ENCODE assay signal across 8 cellular contexts in the genomic region with DNA sequence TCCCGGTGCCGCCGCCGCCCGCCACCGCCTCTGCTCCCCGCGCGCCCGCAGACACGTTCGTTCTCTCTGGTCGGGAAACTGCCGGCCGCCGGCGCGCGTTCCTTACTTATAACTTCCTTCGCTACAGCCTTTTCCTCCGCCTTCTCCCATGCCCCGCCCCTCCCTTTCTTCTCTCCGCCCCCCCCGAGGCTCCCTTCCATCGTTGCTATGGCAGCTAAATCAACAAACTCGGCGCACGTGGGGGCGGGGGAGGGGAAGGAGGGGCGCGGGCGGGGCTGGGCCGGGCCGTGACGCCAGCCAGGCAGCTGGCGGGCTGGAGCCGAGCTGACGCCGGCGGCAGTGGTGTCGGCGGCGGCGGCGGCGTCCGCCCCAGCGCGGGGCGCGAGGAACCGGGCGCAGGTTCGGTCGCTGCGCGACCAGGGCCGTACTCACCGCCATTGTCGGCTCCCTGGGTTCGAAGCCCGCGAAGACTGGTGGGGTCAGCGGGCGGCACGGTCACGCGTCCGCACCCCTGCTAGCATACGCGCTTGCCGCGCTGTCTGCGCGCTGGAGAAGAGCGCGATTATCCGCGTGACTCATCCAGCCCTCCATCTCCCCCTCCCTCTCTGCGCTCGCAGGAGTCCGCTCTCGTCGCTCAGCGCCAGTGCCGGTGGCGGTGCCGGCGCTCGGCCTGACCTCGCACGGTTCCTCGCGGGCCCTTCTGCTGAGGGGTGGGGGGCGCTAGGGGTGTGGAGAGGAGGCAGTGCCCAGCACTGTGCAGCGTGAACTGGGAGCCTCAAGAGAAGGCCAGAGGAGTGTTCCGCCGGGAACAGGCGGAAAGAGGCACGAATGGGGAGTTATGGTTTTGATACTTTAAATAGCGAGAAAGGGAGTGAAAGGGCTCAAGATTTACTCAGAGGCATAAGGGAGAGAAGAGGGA. TPM values are rescaled to one million over a fixed set of nuclear protein-coding genes. Genes with fewer than 3 reads are reported as not detected.
DNase-seq lines count a peak whose midpoint lies in the region; ATAC-seq and TF ChIP-seq lines count a peak whose summit lies in the region.

A gene (minus strand): TSS at position 83 of the 919 bp plus-strand sequence. CDS start 597 bp downstream, outside the sequence.

- DNase-seq in GM03348 (ENCODE audit: low spot score) (peak; percentile 98), NCI-H128 (lab: John Stamatoyannopoulos, UW; ENCODE audit: unreplicated experiment) (peak; percentile 54), T-cell (peak in 30 of 34 experiments; percentile 7 to 47 (median 24)), astrocyte of the spinal cord (ENCODE audit: low read depth, low spot score) (peak; percentile 96), hepatic stellate cell (ENCODE audit: low spot score) (peak; percentile 94), psoas muscle (peak; percentile 90 to 94), uterus (peak; percentile 92 to 96)

- intact Hi-C loops in psoas muscle (cut with DNase I) (loop anchor here (2.0 to 10.0 kb wide), 9 partner anchors 147 to 1272 kb away; no protein-coding TSS in a partner anchor), uterus (cut with DNase I; ENCODE audit: low total_unique reads) (loop anchor here (10.0 kb wide), 1 partner anchor 245 kb away; no protein-coding TSS in a partner anchor)

- TF ChIP-seq POLR2A in uterus (IDR thresholded peaks at IDR 0.05) = peak; percentile 46 to 98

- no peaks in the 10 kb centered on the region for H3K36me3 Mint-ChIP-seq in T-cell

- H3K27me3 ChIP-seq in psoas muscle (ENCODE audit: insufficient read depth in 3 of 3, low read length in 2 of 3) (no peaks in the 10 kb centered on the region), uterus (no peaks in the 10 kb centered on the region)

- 1% methylated on average over 47 to 100 of the region's 101 CpGs for WGBS in psoas muscle, 3 donors

- CTCF ChIA-PET in T-cell (lab: Charles Lee) = no interaction called here

- H3K9me3 ChIP-seq in psoas muscle (no peaks in the 10 kb centered on the region), uterus (no peaks in the 10 kb centered on the region)

- TF ChIP-seq CTCF in astrocyte of the spinal cord (IDR thresholded peaks at IDR 0.05; ENCODE audit: low read depth, low read length) (no peak), psoas muscle (IDR thresholded peaks at IDR 0.05) (no peak), uterus (IDR thresholded peaks at IDR 0.05) (peak in 1 of 4 experiments; percentile 3)

- peak; percentile 57 for ATAC-seq in HG02571 (IDR thresholded peaks at IDR 0.05; ENCODE audit: unreplicated experiment)
- ATAC-seq in T-cell (replicated peaks in 1 of 4) = peak; percentile 60 to 81 (median 70)
- ATAC-seq in psoas muscle = peak; percentile 87 to 90 (median 88)

- H3K27ac Mint-ChIP-seq in T-cell = no peak within 1 kb of the TSS

- H3K36me3 ChIP-seq in psoas muscle (ENCODE audit: insufficient read depth in 1 of 2, low read depth in 1 of 2) (peaks cover 0 to 32% of the 10 kb centered on the region in 2 donors), uterus (no peaks in the 10 kb centered on the region)

- in situ Hi-C loops in astrocyte of the spinal cord (cut with HindIII; ENCODE audit: low sequenced_read_pairs) = no loop called here

- H3K4me1 ChIP-seq in psoas muscle = peaks cover 13% of the 10 kb centered on the region
- no peaks in the 10 kb centered on the region for H3K4me1 ChIP-seq in uterus

- POLR2A ChIA-PET in T-cell (lab: Charles Lee) = interaction anchor here in 1 of 2 donors (0.6 kb wide), 1 partner anchor 10 kb away, joined by 6 read pairs; no protein-coding TSS in a partner anchor

- peak within 1 kb of the TSS; percentile 63 to 80 (median 67) for H3K4me3 Mint-ChIP-seq in T-cell

- H3K27ac ChIP-seq in psoas muscle = peak within 1 kb of the TSS; percentile 94
- peak within 1 kb of the TSS; percentile 89 to 94 for H3K27ac ChIP-seq in uterus

- peaks cover 20 to 25% (median 21%) of the 10 kb centered on the region in 3 donors for H3K4me1 Mint-ChIP-seq in T-cell

- peaks cover 39 to 59% of the 10 kb centered on the region in 2 donors for H3K27me3 Mint-ChIP-seq in T-cell

- H3K4me3 ChIP-seq in astrocyte of the spinal cord (ENCODE audit: low read depth, low read length) (peak within 1 kb of the TSS; percentile 76), psoas muscle (peak within 1 kb of the TSS; percentile 94), uterus (peak within 1 kb of the TSS; percentile 76 to 90)

- no peaks in the 10 kb centered on the region for H3K9me3 Mint-ChIP-seq in T-cell

RNA-seq across cellular contexts. Expression of the gene that starts here (rescaled TPM):
- 10 to 100 TPM in 1 of 5 donors, 1 to 10 TPM in 4; 1.1 to 21.6 (median 1.5) TPM for total RNA-seq in T-cell
- 10 to 100 TPM; 11.6 to 17.2 (median 14.7) TPM for total RNA-seq in psoas muscle
- polyA plus RNA-seq in psoas muscle = 10 to 100 TPM in 2 of 3 donors, 1 to 10 TPM in 1; 7.5 to 14.6 (median 12.0) TPM
- total RNA-seq in uterus = 100 to 1,000 TPM in 2 of 4 donors, 10 to 100 TPM in 2; 20.2 to 152 (median 94.7) TPM

Comparison
In these comparisons a context has a peak if more than half of its experiments do, and no peak if none do; other contexts are left out.
1. Peak in every context shown above with its lines: DNase-seq, ATAC-seq, H3K4me3 ChIP-seq and H3K27ac ChIP-seq.
2. DNase-seq: peak in every context shown above with its lines; median percentile 98 in GM03348; 96 in astrocyte of the spinal cord; 94 in hepatic stellate cell; 94 in uterus; 92 in psoas muscle; 54 in NCI-H128; 24 in T-cell.